Comparison of ENCODE assay signal across 19 cellular contexts in the genomic region with DNA sequence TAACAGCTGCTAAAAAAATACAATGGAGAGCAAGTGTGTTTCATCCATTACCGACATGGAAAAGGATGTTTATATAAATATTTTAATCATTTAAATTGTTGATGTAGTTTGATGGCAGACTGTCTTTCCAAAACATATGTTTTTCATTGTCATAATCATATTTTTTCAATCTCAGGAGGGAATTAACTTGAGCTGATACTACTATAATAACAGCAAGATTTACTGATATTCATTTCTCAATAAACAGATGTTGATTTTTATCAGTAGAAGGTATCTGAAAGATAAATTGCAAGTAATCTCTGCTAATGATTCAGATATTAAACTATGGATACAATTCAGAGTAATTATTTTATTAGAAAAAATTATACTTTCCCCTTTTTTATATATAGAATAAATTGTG.
A peak's percentile ranks its signal among the peaks of the same experiment; 100 is the strongest.
DNase-seq lines count a peak whose midpoint lies in the region; ATAC-seq, FAIRE-seq and TF ChIP-seq lines count a peak whose summit lies in the region.
"Had no signal": no experiment of that assay in that cellular context is flagged by ENCODE, and none has a peak within 500 bp of the region (broad histone marks: within the 10 kb centered on the region; RNA-seq: fewer than 3 reads in every experiment).

No MANE protein-coding gene starts in this region.

- FAIRE-seq in HepG2 (lab: Jason Lieb, UNC) = no peak
- FAIRE-seq: A549, D721Med, G401.6, GM12891, GM19239 had no signal

- in situ Hi-C loops in HepG2 (cut with HindIII; ENCODE audit: extremely low pct_ligation_motif_present, low pct_unique_long_range_greater_than_20kb) = no loop called here

- H3K27ac ChIP-seq in SK-N-SH (ENCODE audit: low read depth in 2 of 2, low read length in 1 of 2) (no peak overlapping the region), VCaP (peak overlapping the region; percentile 96), HepG2 (ENCODE audit: extremely low read length, insufficient read depth, low read length) (no peak overlapping the region)
- no peak overlapping the region for H3K27ac ChIP-seq in effector memory CD4-positive, alpha-beta T cell (ENCODE audit: insufficient read depth, low read length, poor library complexity, severe bottlenecking)
- H3K27ac ChIP-seq: A549; BLaER1 treated with 17β-estradiol and CSF1 and Interleukin-3, amounts not matched to agents 10 nM and 100 nM; C4-2B had no signal

- H3K4me2 ChIP-seq in SK-N-SH (no peak overlapping the region), HepG2 (ENCODE audit: low read depth, low read length) (no peak overlapping the region)
- H3K4me2 ChIP-seq: BLaER1 treated with 17β-estradiol and CSF1 and Interleukin-3, amounts not matched to agents 10 nM and 100 nM had no signal

- WGBS in SK-N-SH (ENCODE audit: low lambda C conversion rate) = 24% methylated on average over 1 of the region's 1 CpG
- whole genome bisulfite sequencing in HepG2 (ENCODE audit: low lambda C conversion rate) = 1% methylated on average over 1 of the region's 1 CpG

- no TSS peak for BruUV-seq in HepG2 (replicated peaks; lab: Mats Ljungman, UMichigan)

- no peak overlapping the region for H2AFZ ChIP-seq in SK-N-SH (ENCODE audit: low read depth)
- no peak overlapping the region for H2AFZ ChIP-seq in HepG2 (ENCODE audit: low read length)

- H3F3A ChIP-seq in SK-N-SH (replicated peaks; ENCODE audit: insufficient read depth) = no peaks in the 10 kb centered on the region

- H3K36me3 ChIP-seq in SK-N-SH (replicated peaks in 1 of 2; ENCODE audit: control insufficient read depth in 1 of 2, insufficient read depth in 2 of 2, low read length in 1 of 2) = no peaks in the 10 kb centered on the region
- no peaks in the 10 kb centered on the region for H3K36me3 ChIP-seq in effector memory CD4-positive, alpha-beta T cell (ENCODE audit: control insufficient read depth, insufficient read depth, low read length)
- no peaks in the 10 kb centered on the region for H3K36me3 ChIP-seq in HepG2 (replicated peaks in 1 of 2; ENCODE audit: control insufficient read depth in 1 of 2, insufficient read depth in 2 of 2, low read length in 2 of 2)
- H3K36me3 ChIP-seq: BLaER1 treated with 17β-estradiol and CSF1 and Interleukin-3, amounts not matched to agents 10 nM and 100 nM had no signal

- no peaks in the 10 kb centered on the region; a peak in 2 of 4 replicates for H3K4me1 ChIP-seq in SK-N-SH (ENCODE audit: control insufficient read depth in 1 of 2, insufficient read depth in 2 of 2, low read depth in 1 of 2, low read length in 1 of 2)
- H3K4me1 ChIP-seq in effector memory CD4-positive, alpha-beta T cell (ENCODE audit: control insufficient read depth, insufficient read depth, low read length, poor library complexity, severe bottlenecking) = no peaks in the 10 kb centered on the region
- H3K4me1 ChIP-seq in HepG2 (ENCODE audit: insufficient read depth, low read length) = no peaks in the 10 kb centered on the region
- H3K4me1 ChIP-seq: BLaER1 treated with 17β-estradiol and CSF1 and Interleukin-3, amounts not matched to agents 10 nM and 100 nM; Caco-2 had no signal

- intact Hi-C loops in HepG2 (cut with micrococcal nuclease; ENCODE audit: unreplicated experiment) = no loop called here

- no peaks in the 10 kb centered on the region for H3K27me3 ChIP-seq in SK-N-SH (ENCODE audit: insufficient read depth)
- no peaks in the 10 kb centered on the region for H3K27me3 ChIP-seq in effector memory CD4-positive, alpha-beta T cell (replicated peaks; ENCODE audit: control insufficient read depth, insufficient read depth, low read length, poor library complexity, severe bottlenecking)
- no peaks in the 10 kb centered on the region for H3K27me3 ChIP-seq in HepG2 (ENCODE audit: control insufficient read depth in 1 of 2, insufficient read depth in 2 of 2, low read length in 2 of 2)
- H3K27me3 ChIP-seq: BLaER1 treated with 17β-estradiol and CSF1 and Interleukin-3, amounts not matched to agents 10 nM and 100 nM had no signal

- H4K20me1 ChIP-seq in SK-N-SH (ENCODE audit: insufficient read depth) (no peaks in the 10 kb centered on the region), HepG2 (ENCODE audit: insufficient read depth, low read length) (no peaks in the 10 kb centered on the region)
- H4K20me1 ChIP-seq: BLaER1 treated with 17β-estradiol and CSF1 and Interleukin-3, amounts not matched to agents 10 nM and 100 nM had no signal

- no peak for DNase-seq in SK-N-SH
- no peak for DNase-seq in effector memory CD4-positive, alpha-beta T cell
- DNase-seq in stimulated activated CD4-positive, alpha-beta T cell treated with anti-CD3 and anti-CD28 coated beads, Interleukin-2, amount 100 ng/mL, for 48 hours = no peak
- no peak for DNase-seq in HepG2 (ENCODE audit: low spot score)
- DNase-seq: AML-193; Caco-2; Calu3; CD4-positive, alpha-beta T cell; CD8-positive, alpha-beta T cell; DMS79 treated with DMSO at 0.1 percent for 48 hours; GF-D8 had no signal

- no peak overlapping the region for H3K4me3 ChIP-seq in SK-N-SH (ENCODE audit: low read depth in 2 of 2, low read length in 1 of 2)
- no peak overlapping the region for H3K4me3 ChIP-seq in effector memory CD4-positive, alpha-beta T cell (ENCODE audit: insufficient read depth, low read depth, low read length, poor library complexity, severe bottlenecking)
- no peak overlapping the region for H3K4me3 ChIP-seq in HepG2 (replicated peaks in 1 of 3; ENCODE audit: insufficient read depth in 1 of 3, low read depth in 2 of 3, low read length in 3 of 3)
- H3K4me3 ChIP-seq: A549; BLaER1 treated with 17β-estradiol and CSF1 and Interleukin-3, amounts not matched to agents 10 nM and 100 nM had no signal

- H3K9me3 ChIP-seq in SK-N-SH (no peaks in the 10 kb centered on the region), HepG2 (ENCODE audit: low read length) (no peaks in the 10 kb centered on the region)
- H3K9me3 ChIP-seq in effector memory CD4-positive, alpha-beta T cell (ENCODE audit: control insufficient read depth, low read length) = no peaks in the 10 kb centered on the region
- H3K9me3 ChIP-seq: A549; BLaER1 treated with 17β-estradiol and CSF1 and Interleukin-3, amounts not matched to agents 10 nM and 100 nM; Caco-2 had no signal

- no peak overlapping the region for H3K9ac ChIP-seq in SK-N-SH
- no peak overlapping the region for H3K9ac ChIP-seq in HepG2 (ENCODE audit: insufficient read depth, low read depth, low read length)
- H3K9ac ChIP-seq: BLaER1 treated with 17β-estradiol and CSF1 and Interleukin-3, amounts not matched to agents 10 nM and 100 nM had no signal

- TF ChIP-seq CTCF in SK-N-SH (IDR thresholded peaks at IDR 0.05) (no peak), VCaP (conservative IDR thresholded peaks at IDR 0.05) (no peak), HepG2 (CRISPR knock-in tag; IDR thresholded peaks at IDR 0.05) (no peak)

- H3K79me2 ChIP-seq in SK-N-SH (ENCODE audit: insufficient read depth) (no peaks in the 10 kb centered on the region), HepG2 (ENCODE audit: insufficient read depth, low read length) (no peaks in the 10 kb centered on the region)

- no peak for TF ChIP-seq RAD21 in SK-N-SH (IDR thresholded peaks at IDR 0.05; ENCODE audit: low read length)
- no peak for TF ChIP-seq RAD21 in HepG2 (CRISPR knock-in tag; IDR thresholded peaks at IDR 0.05)

- no peaks in the 10 kb centered on the region for H3K9me2 ChIP-seq in SK-N-SH

- ATAC-seq in HepG2 = no peak
- ATAC-seq: A549; CD8-positive, alpha-beta T cell had no signal

- POLR2A ChIA-PET in SK-N-SH (lab: Yijun Ruan, JAX) (no interaction called here), HepG2 (lab: Yijun Ruan, JAX) (no interaction called here)

- CTCF ChIA-PET in SK-N-SH (lab: Yijun Ruan, JAX) (no interaction called here), HepG2 (lab: Yijun Ruan, JAX; ENCODE audit: low intra/inter-chr PET ratio, low total read pairs) (no interaction called here)

- TF ChIP-seq POLR2A in HepG2 (IDR thresholded peaks at IDR 0.05; ENCODE audit: insufficient read depth in 1 of 2, low read depth in 2 of 2, low read length in 2 of 2) = no peak

- TF ChIP-seq EP300 in SK-N-SH (IDR thresholded peaks at IDR 0.05; ENCODE audit: borderline replicate concordance in 1 of 2, low read depth in 1 of 2, low read length in 1 of 2) = peak in 1 of 2 experiments; percentile 23; a peak in 1 of 4 replicates
- no peak for TF ChIP-seq EP300 in HepG2 (IDR thresholded peaks at IDR 0.05; ENCODE audit: low read depth in 2 of 2, low read length in 2 of 2)
- no peak for TF ChIP-seq EP300 in HepG2 (CRISPR knock-in tag; IDR thresholded peaks at IDR 0.05; ENCODE audit: borderline replicate concordance)

TF ChIP-seq in SK-N-SH, 30 proteins besides CTCF, POLR2A, EP300 and RAD21:
- TF ChIP-seq GATA2 (CRISPR knock-in tag; IDR thresholded peaks at IDR 0.05) (peak; percentile 55), CHD2 (IDR thresholded peaks at IDR 0.05; ENCODE audit: low read length, partially characterized antibody) (no peak)

TF ChIP-seq in HepG2, 621 proteins besides CTCF, POLR2A, EP300 and RAD21 (continues in another document):
- TF ChIP-seq ZNF543 (CRISPR knock-in tag; IDR thresholded peaks at IDR 0.05) (no peak), TIGD3 (CRISPR knock-in tag; IDR thresholded peaks at IDR 0.05; ENCODE audit: borderline replicate concordance) (no peak), ZNF362 (CRISPR knock-in tag; IDR thresholded peaks at IDR 0.05; ENCODE audit: borderline replicate concordance) (no peak)
